ENCODE assay signal across 9 cellular contexts in the genomic region with DNA sequence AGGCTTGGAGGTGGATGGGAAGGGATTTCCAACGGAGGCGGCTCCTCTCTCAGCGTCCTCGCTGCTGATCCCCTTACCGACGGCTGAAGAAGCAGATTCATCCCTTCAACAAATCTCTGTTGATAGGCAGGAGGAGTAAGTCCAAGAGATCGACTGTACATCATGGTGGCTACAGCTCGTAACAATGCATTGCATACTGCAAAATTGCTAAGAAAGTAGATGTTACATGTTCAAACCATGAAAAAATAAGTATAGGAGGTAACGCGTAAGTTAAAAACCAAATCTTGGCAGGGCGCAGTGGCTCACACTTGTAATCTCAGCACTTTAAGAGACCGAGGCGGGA. TPM values are rescaled to one million over a fixed set of nuclear protein-coding genes. Genes with fewer than 3 reads are reported as not detected.
DNase-seq lines count a peak whose midpoint lies in the region; TF ChIP-seq lines count a peak whose summit lies in the region.
"Had no signal": no experiment of that assay in that cellular context is flagged by ENCODE, and none has a peak within 500 bp of the region (broad histone marks: within the 10 kb centered on the region; RNA-seq: fewer than 3 reads in every experiment).

No MANE protein-coding gene starts in this region.

- H3K9me2 ChIP-seq in MM.1S (replicated peaks; ENCODE audit: insufficient read depth, low read length): no peaks in the 10 kb centered on the region

- H3F3A ChIP-seq in MM.1S (ENCODE audit: insufficient read depth, low read length): no peaks in the 10 kb centered on the region; the same call in 1 of the 2 replicates

- H3K4me3 ChIP-seq in MM.1S (ENCODE audit: low read length): no peak overlapping the region

- H2AFZ ChIP-seq in MM.1S (ENCODE audit: low read length): peak overlapping the region; percentile 27

- no peaks in the 10 kb centered on the region for H3K27me3 ChIP-seq in MM.1S (replicated peaks; ENCODE audit: insufficient read depth, low read length)
- H3K27me3 ChIP-seq: SJCRH30 had no signal

- peak overlapping the region; percentile 25; the same call in 1 of the 2 replicates for H3K4me2 ChIP-seq in MM.1S (ENCODE audit: low read depth, low read length)

- no peaks in the 10 kb centered on the region for H4K20me1 ChIP-seq in MM.1S (ENCODE audit: insufficient read depth, low read length)

- H3K4me1 ChIP-seq in MM.1S (ENCODE audit: low read length): no peaks in the 10 kb centered on the region
- H3K4me1 ChIP-seq: SJCRH30 had no signal

- TF ChIP-seq CTCF in MM.1S (IDR thresholded peaks at IDR 0.05; ENCODE audit: low read length) (no peak), chondrocyte (IDR thresholded peaks at IDR 0.05) (no peak), progenitor cell of endocrine pancreas (IDR thresholded peaks at IDR 0.05; ENCODE audit: unreplicated experiment) (no peak)

- H3K36me3 ChIP-seq in MM.1S (replicated peaks; ENCODE audit: insufficient read depth, low read length): no peaks in the 10 kb centered on the region; the same call in 1 of the 2 replicates

- no peaks in the 10 kb centered on the region for H3K9me3 ChIP-seq in MM.1S (replicated peaks; ENCODE audit: insufficient read depth, low read length)
- H3K9me3 ChIP-seq: SJCRH30 had no signal

- peaks cover 15% of the 10 kb centered on the region for H3K4me1 Mint-ChIP-seq in chondrocyte (ENCODE audit: low read depth)
- peaks cover 4% of the 10 kb centered on the region for H3K4me1 Mint-ChIP-seq in progenitor cell of endocrine pancreas (ENCODE audit: low read depth)

- H3K27ac ChIP-seq in MM.1S (ENCODE audit: low read length): no peak overlapping the region
- H3K27ac ChIP-seq: SJCRH30 had no signal

- H3K27me3 Mint-ChIP-seq in chondrocyte (ENCODE audit: low read depth) (peaks cover 16% of the 10 kb centered on the region), progenitor cell of endocrine pancreas (peaks cover 21% of the 10 kb centered on the region)

- H3K9ac ChIP-seq in MM.1S (ENCODE audit: low read length): no peak overlapping the region

- H3K79me2 ChIP-seq in MM.1S (ENCODE audit: low read length): peaks cover 35% of the 10 kb centered on the region

- H3K4me3 Mint-ChIP-seq in chondrocyte (ENCODE audit: unreplicated experiment) (peak overlapping the region; percentile 78), progenitor cell of endocrine pancreas (ENCODE audit: low read depth) (peak overlapping the region; percentile 78)

- no peak overlapping the region for H3K27ac Mint-ChIP-seq in chondrocyte (ENCODE audit: unreplicated experiment)
- peak overlapping the region; percentile 30 for H3K27ac Mint-ChIP-seq in progenitor cell of endocrine pancreas

- DNase-seq in DMS79 treated with DMSO at 0.1 percent for 48 hours (lab: John Stamatoyannopoulos, UW) (peak; percentile 56), DMS79 (lab: John Stamatoyannopoulos, UW) (no peak), MM.1S (no peak), chondrocyte (ENCODE audit: low spot score) (no peak), progenitor cell of endocrine pancreas (ENCODE audit: low spot score, unreplicated experiment) (no peak), HCEC 1CT (no peak), NCI-H345 treated with DMSO at 0.1 percent for 48 hours (lab: John Stamatoyannopoulos, UW; ENCODE audit: unreplicated experiment) (no peak), hepatic stellate cell (ENCODE audit: low spot score) (no peak)

- peaks cover 5% of the 10 kb centered on the region for H3K36me3 Mint-ChIP-seq in chondrocyte (ENCODE audit: low read depth)
- peaks cover 5% of the 10 kb centered on the region for H3K36me3 Mint-ChIP-seq in progenitor cell of endocrine pancreas (ENCODE audit: insufficient read depth)

- H3K9me3 Mint-ChIP-seq in chondrocyte (ENCODE audit: low read depth) (peaks cover 2% of the 10 kb centered on the region), progenitor cell of endocrine pancreas (ENCODE audit: low read depth) (no peaks in the 10 kb centered on the region)

RNA-seq across cellular contexts. Expression of a gene that starts 0.5 kb away (rescaled TPM):
- total RNA-seq in chondrocyte (28.2 to 34.0 TPM (median 32.7 TPM) in 3 replicates), progenitor cell of endocrine pancreas (22.7 and 23.8 TPM in 2 replicates)

RNA-seq across cellular contexts. Expression of a gene that starts 19.1 kb away (rescaled TPM):
- total RNA-seq in chondrocyte: 14.1 to 20.9 TPM (median 20.2 TPM) in 3 replicates
- total RNA-seq in progenitor cell of endocrine pancreas: 8.6 and 10.8 TPM in 2 replicates
- total RNA-seq: SJCRH30 had no signal

RNA-seq across cellular contexts. Expression of a gene that starts 37.8 kb away (rescaled TPM):
- total RNA-seq in chondrocyte (1.9 to 3.6 TPM (median 2.5 TPM) in 3 replicates), progenitor cell of endocrine pancreas (9.9 and 11.3 TPM in 2 replicates)
- total RNA-seq: SJCRH30 had no signal

RNA-seq across cellular contexts. Expression of a gene that starts 42.8 kb away (rescaled TPM):
- total RNA-seq in chondrocyte (36.6 to 42.2 TPM (median 37.7 TPM) in 3 replicates), progenitor cell of endocrine pancreas (74.1 and 77.5 TPM in 2 replicates)

RNA-seq across cellular contexts. Expression of a gene that starts 45.0 kb away (rescaled TPM):
- 46.9 to 78.0 TPM (median 48.4 TPM) in 3 replicates for total RNA-seq in chondrocyte
- 103 and 108 TPM in 2 replicates for total RNA-seq in progenitor cell of endocrine pancreas
